ENCODE assay signal across 21 cellular contexts in the genomic region with DNA sequence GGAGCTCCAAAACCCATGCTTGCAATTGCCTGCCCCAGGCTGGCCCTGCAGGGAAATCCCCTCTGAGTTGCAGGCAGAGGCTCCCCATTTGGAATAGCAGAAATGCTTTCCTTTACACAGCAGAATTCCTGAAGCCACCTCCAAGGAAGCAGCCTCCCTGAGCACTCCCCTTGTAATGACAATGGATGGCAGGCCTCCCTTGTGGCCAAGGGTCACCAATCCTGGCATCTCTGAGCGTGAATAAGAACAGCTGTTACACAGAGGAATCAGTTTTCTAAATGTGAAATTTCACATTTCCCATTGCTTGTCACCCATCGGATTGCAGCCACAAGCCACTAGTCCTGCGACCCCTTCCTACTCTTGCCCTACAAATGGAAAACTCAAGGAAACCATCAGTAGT.
DNase-seq lines count a peak whose midpoint lies in the region; ATAC-seq and TF ChIP-seq lines count a peak whose summit lies in the region.
"Had no signal": no experiment of that assay in that cellular context is flagged by ENCODE, and none has a peak within 500 bp of the region (broad histone marks: within the 10 kb centered on the region; RNA-seq: fewer than 3 reads in every experiment).

No MANE protein-coding gene starts in this region.

- no peak overlapping the region for H3K4me3 ChIP-seq in GM23338
- H3K4me3 ChIP-seq in SJCRH30, result no peak overlapping the region
- H3K4me3 ChIP-seq in esophagus squamous epithelium, result no peak overlapping the region
- H3K4me3 ChIP-seq: GM23248, K562, PC-9 had no signal

- H3K4me3 Mint-ChIP-seq in GM23338, result no peak overlapping the region
- no peak overlapping the region for H3K4me3 Mint-ChIP-seq in nephron progenitor cell
- no peak overlapping the region for H3K4me3 Mint-ChIP-seq in Calu3 (ENCODE audit: low read depth, unreplicated experiment)
- H3K4me3 Mint-ChIP-seq: CD4-positive, alpha-beta T cell had no signal

- no peaks in the 10 kb centered on the region for H3F3A ChIP-seq in GM23338 (replicated peaks; ENCODE audit: low read depth)

- WGBS in esophagus squamous epithelium, 2 donors, result 82 to 100% methylated on average over 2 to 3 of the region's 3 CpGs

- H3K4me2 ChIP-seq in GM23338, result no peak overlapping the region
- H3K4me2 ChIP-seq: PC-9 had no signal

- H3K9me3 ChIP-seq in SJCRH30 (replicated peaks) (no peaks in the 10 kb centered on the region), esophagus squamous epithelium (no peaks in the 10 kb centered on the region)

- no peaks in the 10 kb centered on the region for H3K27me3 Mint-ChIP-seq in GM23338 (ENCODE audit: insufficient read depth, low read depth, poor library complexity)
- H3K27me3 Mint-ChIP-seq in nephron progenitor cell (ENCODE audit: low read depth, poor library complexity), result peaks cover 6% of the 10 kb centered on the region
- no peaks in the 10 kb centered on the region for H3K27me3 Mint-ChIP-seq in Calu3 (ENCODE audit: unreplicated experiment)

- H3K36me3 ChIP-seq in GM23338 (ENCODE audit: insufficient read depth) (no peaks in the 10 kb centered on the region), SJCRH30 (no peaks in the 10 kb centered on the region), esophagus squamous epithelium (no peaks in the 10 kb centered on the region)

- H3K27me3 ChIP-seq in GM23338 (ENCODE audit: insufficient read depth) (no peaks in the 10 kb centered on the region), SJCRH30 (no peaks in the 10 kb centered on the region), esophagus squamous epithelium (no peaks in the 10 kb centered on the region)

- H4K20me1 ChIP-seq in GM23338 (replicated peaks; ENCODE audit: insufficient read depth), result no peaks in the 10 kb centered on the region

- CTCF ChIA-PET in Calu3 (lab: Charles Lee), result no interaction called here

- BruUV-seq in Calu3 (replicated peaks; lab: Mats Ljungman, UMichigan), result no TSS peak

- H3K79me2 ChIP-seq in GM23338 (replicated peaks; ENCODE audit: insufficient read depth), result no peaks in the 10 kb centered on the region; the same call in 1 of the 2 replicates

- H3K9me3 Mint-ChIP-seq in GM23338 (no peaks in the 10 kb centered on the region), nephron progenitor cell (no peaks in the 10 kb centered on the region), Calu3 (ENCODE audit: low read depth, unreplicated experiment) (no peaks in the 10 kb centered on the region)
- H3K9me3 Mint-ChIP-seq: CD4-positive, alpha-beta T cell had no signal

- peak; percentile 74 for ATAC-seq in GM23338
- ATAC-seq: K562 had no signal

- H3K4me1 Mint-ChIP-seq in GM23338 (peaks cover 34% of the 10 kb centered on the region), nephron progenitor cell (peaks cover 44% of the 10 kb centered on the region), Calu3 (ENCODE audit: low read depth, unreplicated experiment) (no peaks in the 10 kb centered on the region)

- H3K4me1 ChIP-seq in GM23338 (ENCODE audit: insufficient read depth) (peaks cover 4% of the 10 kb centered on the region; the same call in 1 of the 2 replicates), SJCRH30 (peaks cover 28% of the 10 kb centered on the region), esophagus squamous epithelium (peaks cover 0 to 17% (median 12%) of the 10 kb centered on the region in 3 donors)

- H3K9me2 ChIP-seq in GM23338 (ENCODE audit: insufficient read depth), result no peaks in the 10 kb centered on the region

- H3K36me3 Mint-ChIP-seq in GM23338 (ENCODE audit: low read depth) (no peaks in the 10 kb centered on the region), nephron progenitor cell (ENCODE audit: low read depth) (no peaks in the 10 kb centered on the region), Calu3 (ENCODE audit: insufficient read depth, unreplicated experiment) (no peaks in the 10 kb centered on the region)

- intact Hi-C loops in esophagus squamous epithelium (cut with DNase I) (no loop called here), Calu3 (cut with micrococcal nuclease; ENCODE audit: unreplicated experiment) (no loop called here)

- H3K27ac ChIP-seq in GM23338 (ENCODE audit: low read depth) (no peak overlapping the region), SJCRH30 (no peak overlapping the region), esophagus squamous epithelium (no peak overlapping the region)
- H3K27ac ChIP-seq: GM23248, PC-9, RWPE1 had no signal

- TF ChIP-seq CTCF in GM23338 (conservative IDR thresholded peaks at IDR 0.05; ENCODE audit: low read depth in 2 of 2), result no peak
- no peak for TF ChIP-seq CTCF in nephron progenitor cell (IDR thresholded peaks at IDR 0.05)
- TF ChIP-seq CTCF in esophagus squamous epithelium (IDR thresholded peaks at IDR 0.05), result no peak
- TF ChIP-seq CTCF in Calu3 (IDR thresholded peaks at IDR 0.05; ENCODE audit: unreplicated experiment), result no peak

- DNase-seq in GM23338 (ENCODE audit: low spot score) (peak; percentile 53), SJCRH30 (peak; percentile 49 to 66), iPS-NIHi11 (ENCODE audit: low spot score) (peak; percentile 41), nephron progenitor cell (no peak), esophagus squamous epithelium (lab: John Stamatoyannopoulos, UW) (no peak), Calu3 (no peak), NCI-H1417 treated with DMSO at 0.1 percent for 48 hours (lab: John Stamatoyannopoulos, UW) (no peak), COLO829 (ENCODE audit: low spot score) (no peak)
- DNase-seq: CD4-positive, alpha-beta T cell; DMS53; EL; GM23248; NCI-H1105; NCI-H187; NCI-H2107; NCI-H226; NCI-H524; NCI-H82; PC-9 had no signal

- TF ChIP-seq POLR2A in esophagus squamous epithelium (IDR thresholded peaks at IDR 0.05), result no peak

- H2AFZ ChIP-seq in GM23338, result no peak overlapping the region
- H2AFZ ChIP-seq: GM23248, PC-9 had no signal

- H3K27ac Mint-ChIP-seq in GM23338 (no peak overlapping the region), nephron progenitor cell (peak overlapping the region; percentile 65), Calu3 (ENCODE audit: unreplicated experiment) (no peak overlapping the region)
- H3K27ac Mint-ChIP-seq: CD4-positive, alpha-beta T cell had no signal

TF ChIP-seq in GM23338, 12 proteins besides CTCF, POLR2A, EP300 and RAD21:
- no peak for TF ChIP-seq CREB1 (CRISPR knock-in tag; IDR thresholded peaks at IDR 0.05; ENCODE audit: low read depth)
- TF ChIP-seq, protein P1, sequence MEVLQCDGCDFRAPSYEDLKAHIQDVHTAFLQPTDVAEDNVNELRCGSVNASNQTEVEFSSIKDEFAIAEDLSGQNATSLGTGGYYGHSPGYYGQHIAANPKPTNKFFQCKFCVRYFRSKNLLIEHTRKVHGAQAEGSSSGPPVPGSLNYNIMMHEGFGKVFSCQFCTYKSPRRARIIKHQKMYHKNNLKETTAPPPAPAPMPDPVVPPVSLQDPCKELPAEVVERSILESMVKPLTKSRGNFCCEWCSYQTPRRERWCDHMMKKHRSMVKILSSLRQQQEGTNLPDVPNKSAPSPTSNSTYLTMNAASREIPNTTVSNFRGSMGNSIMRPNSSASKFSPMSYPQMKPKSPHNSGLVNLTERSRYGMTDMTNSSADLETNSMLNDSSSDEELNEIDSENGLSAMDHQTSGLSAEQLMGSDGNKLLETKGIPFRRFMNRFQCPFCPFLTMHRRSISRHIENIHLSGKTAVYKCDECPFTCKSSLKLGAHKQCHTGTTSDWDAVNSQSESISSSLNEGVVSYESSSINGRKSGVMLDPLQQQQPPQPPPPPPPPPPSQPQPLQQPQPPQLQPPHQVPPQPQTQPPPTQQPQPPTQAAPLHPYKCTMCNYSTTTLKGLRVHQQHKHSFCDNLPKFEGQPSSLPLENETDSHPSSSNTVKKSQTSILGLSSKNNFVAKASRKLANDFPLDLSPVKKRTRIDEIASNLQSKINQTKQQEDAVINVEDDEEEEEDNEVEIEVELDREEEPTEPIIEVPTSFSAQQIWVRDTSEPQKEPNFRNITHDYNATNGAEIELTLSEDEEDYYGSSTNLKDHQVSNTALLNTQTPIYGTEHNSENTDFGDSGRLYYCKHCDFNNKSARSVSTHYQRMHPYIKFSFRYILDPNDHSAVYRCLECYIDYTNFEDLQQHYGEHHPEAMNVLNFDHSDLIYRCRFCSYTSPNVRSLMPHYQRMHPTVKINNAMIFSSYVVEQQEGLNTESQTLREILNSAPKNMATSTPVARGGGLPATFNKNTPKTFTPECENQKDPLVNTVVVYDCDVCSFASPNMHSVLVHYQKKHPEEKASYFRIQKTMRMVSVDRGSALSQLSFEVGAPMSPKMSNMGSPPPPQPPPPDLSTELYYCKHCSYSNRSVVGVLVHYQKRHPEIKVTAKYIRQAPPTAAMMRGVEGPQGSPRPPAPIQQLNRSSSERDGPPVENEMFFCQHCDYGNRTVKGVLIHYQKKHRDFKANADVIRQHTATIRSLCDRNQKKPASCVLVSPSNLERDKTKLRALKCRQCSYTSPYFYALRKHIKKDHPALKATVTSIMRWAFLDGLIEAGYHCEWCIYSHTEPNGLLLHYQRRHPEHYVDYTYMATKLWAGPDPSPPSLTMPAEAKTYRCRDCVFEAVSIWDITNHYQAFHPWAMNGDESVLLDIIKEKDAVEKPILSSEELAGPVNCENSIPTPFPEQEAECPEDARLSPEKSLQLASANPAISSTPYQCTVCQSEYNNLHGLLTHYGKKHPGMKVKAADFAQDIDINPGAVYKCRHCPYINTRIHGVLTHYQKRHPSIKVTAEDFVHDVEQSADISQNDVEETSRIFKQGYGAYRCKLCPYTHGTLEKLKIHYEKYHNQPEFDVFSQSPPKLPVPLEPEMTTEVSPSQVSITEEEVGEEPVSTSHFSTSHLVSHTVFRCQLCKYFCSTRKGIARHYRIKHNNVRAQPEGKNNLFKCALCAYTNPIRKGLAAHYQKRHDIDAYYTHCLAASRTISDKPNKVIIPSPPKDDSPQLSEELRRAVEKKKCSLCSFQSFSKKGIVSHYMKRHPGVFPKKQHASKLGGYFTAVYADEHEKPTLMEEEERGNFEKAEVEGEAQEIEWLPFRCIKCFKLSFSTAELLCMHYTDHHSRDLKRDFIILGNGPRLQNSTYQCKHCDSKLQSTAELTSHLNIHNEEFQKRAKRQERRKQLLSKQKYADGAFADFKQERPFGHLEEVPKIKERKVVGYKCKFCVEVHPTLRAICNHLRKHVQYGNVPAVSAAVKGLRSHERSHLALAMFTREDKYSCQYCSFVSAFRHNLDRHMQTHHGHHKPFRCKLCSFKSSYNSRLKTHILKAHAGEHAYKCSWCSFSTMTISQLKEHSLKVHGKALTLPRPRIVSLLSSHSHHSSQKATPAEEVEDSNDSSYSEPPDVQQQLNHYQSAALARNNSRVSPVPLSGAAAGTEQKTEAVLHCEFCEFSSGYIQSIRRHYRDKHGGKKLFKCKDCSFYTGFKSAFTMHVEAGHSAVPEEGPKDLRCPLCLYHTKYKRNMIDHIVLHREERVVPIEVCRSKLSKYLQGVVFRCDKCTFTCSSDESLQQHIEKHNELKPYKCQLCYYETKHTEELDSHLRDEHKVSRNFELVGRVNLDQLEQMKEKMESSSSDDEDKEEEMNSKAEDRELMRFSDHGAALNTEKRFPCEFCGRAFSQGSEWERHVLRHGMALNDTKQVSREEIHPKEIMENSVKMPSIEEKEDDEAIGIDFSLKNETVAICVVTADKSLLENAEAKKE (CRISPR knock-in tag; IDR thresholded peaks at IDR 0.05), result peak; percentile 46; the same call in 1 of the 2 replicates

Comparison
In these comparisons a context has a peak if more than half of its experiments do, and no peak if none do; other contexts are left out.
1. DNase-seq: peak in GM23338 (single experiment), SJCRH30 (2 of 2) and iPS-NIHi11 (single experiment); none in nephron progenitor cell (single experiment), esophagus squamous epithelium (single experiment), Calu3 (single experiment), NCI-H1417 treated with DMSO at 0.1 percent for 48 hours (single experiment) and COLO829 (single experiment).